Comparison of ENCODE assay signal across 17 cellular contexts in genomic region chr3:106381265-106381942, GRCh38.
DNase-seq lines count a peak whose midpoint lies in the region; ATAC-seq and TF ChIP-seq lines count a peak whose summit lies in the region.
"Had no signal": no experiment of that assay in that cellular context is flagged by ENCODE, and none has a peak within 500 bp of the region (broad histone marks: within the 10 kb centered on the region; RNA-seq: fewer than 3 reads in every experiment).

No MANE protein-coding gene starts in this region.

- no peaks in the 10 kb centered on the region for H3K79me1 ChIP-seq in neuronal stem cell (ENCODE audit: low read depth, low read length)

- no peak overlapping the region for H3K23ac ChIP-seq in neuronal stem cell (ENCODE audit: low read depth, low read length, poor library complexity)

- no peaks in the 10 kb centered on the region for H3K9me3 Mint-ChIP-seq in central memory CD8-positive, alpha-beta T cell

- peak overlapping the region; percentile 60 for H2AFZ ChIP-seq in neuronal stem cell (ENCODE audit: low read length)

- no peaks in the 10 kb centered on the region for H3K27me3 Mint-ChIP-seq in central memory CD8-positive, alpha-beta T cell
- H3K27me3 Mint-ChIP-seq: T-helper 17 cell had no signal

- peaks cover 2% of the 10 kb centered on the region for H3K36me3 Mint-ChIP-seq in central memory CD8-positive, alpha-beta T cell (ENCODE audit: insufficient read depth)
- H3K36me3 Mint-ChIP-seq: CD4-positive, CD25-positive, alpha-beta regulatory T cell had no signal

- H3K9me3 ChIP-seq in neuronal stem cell (replicated peaks in 1 of 2; ENCODE audit: control insufficient read depth in 2 of 2, insufficient read depth in 1 of 2, low read depth in 1 of 2, low read length in 2 of 2): no peaks in the 10 kb centered on the region
- no peaks in the 10 kb centered on the region for H3K9me3 ChIP-seq in spleen
- H3K9me3 ChIP-seq: Caco-2 had no signal

- no peak overlapping the region for H2BK12ac ChIP-seq in neuronal stem cell (ENCODE audit: low read length)

- no peak overlapping the region for H2AK5ac ChIP-seq in neuronal stem cell (ENCODE audit: low read depth, low read length)

- no peak for TF ChIP-seq POLR2A in spleen (IDR thresholded peaks at IDR 0.05)

- H3K4ac ChIP-seq in neuronal stem cell (ENCODE audit: low read length): no peak overlapping the region

- H3K4me1 Mint-ChIP-seq in central memory CD8-positive, alpha-beta T cell: no peaks in the 10 kb centered on the region
- H3K4me1 Mint-ChIP-seq: T-helper 17 cell had no signal

- no peak overlapping the region for H2BK15ac ChIP-seq in neuronal stem cell (ENCODE audit: low read length)

- POLR2A ChIA-PET in HEK293T (lab: Yijun Ruan, JAX): no interaction called here

- no peak overlapping the region for H4K8ac ChIP-seq in neuronal stem cell (ENCODE audit: low read depth, low read length)

- H3K14ac ChIP-seq in neuronal stem cell (ENCODE audit: low read length): no peak overlapping the region

- H3K4me3 ChIP-seq in neuronal stem cell (ENCODE audit: low read length in 2 of 2) (no peak overlapping the region), spleen (no peak overlapping the region)

- no peak overlapping the region for H3K9ac ChIP-seq in neuronal stem cell (ENCODE audit: low read depth, low read length, poor library complexity)

- intact Hi-C loops in spleen (cut with DNase I; ENCODE audit: low total_unique reads): no loop called here

- CTCF ChIA-PET in HEK293T (lab: Yijun Ruan, JAX): no interaction called here

- H3K27ac Mint-ChIP-seq in central memory CD8-positive, alpha-beta T cell (ENCODE audit: low read depth): peak overlapping the region; percentile 52
- H3K27ac Mint-ChIP-seq: CD4-positive, CD25-positive, alpha-beta regulatory T cell; T-helper 17 cell had no signal

- no peak overlapping the region for H3K4me3 Mint-ChIP-seq in central memory CD8-positive, alpha-beta T cell
- H3K4me3 Mint-ChIP-seq: CD4-positive, CD25-positive, alpha-beta regulatory T cell; T-helper 17 cell had no signal

- H4K91ac ChIP-seq in neuronal stem cell (ENCODE audit: low read depth, low read length, poor library complexity): no peak overlapping the region

- H3K27ac ChIP-seq in neuronal stem cell (replicated peaks; ENCODE audit: low read length) (no peak overlapping the region), spleen (no peak overlapping the region)

- H3K27me3 ChIP-seq in neuronal stem cell (ENCODE audit: control insufficient read depth in 3 of 3, insufficient read depth in 3 of 3, low read depth in 1 of 3, low read length in 3 of 3): no peaks in the 10 kb centered on the region
- no peaks in the 10 kb centered on the region for H3K27me3 ChIP-seq in spleen (replicated peaks in 1 of 7)

- no peak for TF ChIP-seq CTCF in spleen (IDR thresholded peaks at IDR 0.05 in 8 of 11, conservative IDR thresholded peaks at IDR 0.05 in 3 of 11)

- H2BK5ac ChIP-seq in neuronal stem cell (ENCODE audit: low read length): no peak overlapping the region

- H3K36me3 ChIP-seq in neuronal stem cell (replicated peaks in 1 of 2; ENCODE audit: control insufficient read depth in 2 of 2, insufficient read depth in 2 of 2, low read length in 2 of 2): no peaks in the 10 kb centered on the region
- no peaks in the 10 kb centered on the region for H3K36me3 ChIP-seq in spleen

- H3K4me1 ChIP-seq in neuronal stem cell (ENCODE audit: control insufficient read depth in 2 of 2, insufficient read depth in 1 of 2, low read depth in 1 of 2, low read length in 2 of 2): peaks cover 0 to 11% of the 10 kb centered on the region in 2 donors
- H3K4me1 ChIP-seq in spleen: no peaks in the 10 kb centered on the region
- H3K4me1 ChIP-seq: Caco-2 had no signal

- H3K4me2 ChIP-seq in neuronal stem cell (ENCODE audit: insufficient read depth, low read length, poor library complexity, severe bottlenecking): no peak overlapping the region

- WGBS in neuronal stem cell (ENCODE audit: extremely low coverage in 2 of 2, insufficient read length in 2 of 2, insufficient replicate concordance in 1 of 2), 2 donors: no CpG with 5 or more reads among the region's 3 CpGs
- WGBS in spleen, 5 donors: 82 to 89% (median 87%) methylated on average over 3 of the region's 3 CpGs

- no peak for DNase-seq in HEK293T (ENCODE audit: extremely low spot score)
- DNase-seq in NCI-H2171 treated with DMSO at 0.1 percent for 48 hours (lab: John Stamatoyannopoulos, UW): peak; percentile 73
- DNase-seq in central memory CD8-positive, alpha-beta T cell (ENCODE audit: low spot score in 2 of 2): no peak
- DNase-seq in neuronal stem cell (ENCODE audit: low spot score): no peak
- no peak for DNase-seq in spleen
- DNase-seq in HCEC 1CT: no peak
- DNase-seq: Caco-2; CD4-positive, CD25-positive, alpha-beta regulatory T cell; DMS53; IMR-90; Karpas-422; MM.1S; NCI-H187 treated with DMSO at 0.1 percent for 48 hours; NCI-H510A; SIG-M5; T-helper 17 cell had no signal

- H2BK120ac ChIP-seq in neuronal stem cell (ENCODE audit: low read depth, low read length): no peak overlapping the region

- no peak overlapping the region for H3K18ac ChIP-seq in neuronal stem cell (ENCODE audit: low read length)

- no peak for ATAC-seq in central memory CD8-positive, alpha-beta T cell (replicated peaks; ENCODE audit: extremely low read depth, poor library complexity, severe bottlenecking)
- ATAC-seq in HG02759 (IDR thresholded peaks at IDR 0.05; ENCODE audit: unreplicated experiment): no peak
- ATAC-seq: T-helper 17 cell had no signal

TF ChIP-seq in HEK293T, 16 proteins besides CTCF, POLR2A, EP300 and RAD21:
- peak; percentile 79 for TF ChIP-seq CTBP1 (IDR thresholded peaks at IDR 0.05; ENCODE audit: borderline replicate concordance)
- no peak for TF ChIP-seq FOXK2 (IDR thresholded peaks at IDR 0.05)
- TF ChIP-seq PKNOX1 (IDR thresholded peaks at IDR 0.05): peak; percentile 84
- TF ChIP-seq SP1 (IDR thresholded peaks at IDR 0.05): no peak
- no peak for TF ChIP-seq SUZ12 (IDR thresholded peaks at IDR 0.05)
